In genomic region chr18:63936932-63937393, GRCh38 we compare ENCODE assay signal across 11 cellular contexts. TPM values are rescaled to one million over a fixed set of nuclear protein-coding genes. Genes with fewer than 3 reads are reported as not detected.
DNase-seq lines count a peak whose midpoint lies in the region; ATAC-seq and TF ChIP-seq lines count a peak whose summit lies in the region.
"Had no signal": no experiment of that assay in that cellular context is flagged by ENCODE, and none has a peak within 500 bp of the region (broad histone marks: within the 10 kb centered on the region; RNA-seq: fewer than 3 reads in every experiment).

No MANE protein-coding gene starts in this region.

- no peak overlapping the region for H3K14ac ChIP-seq in H9 (ENCODE audit: insufficient read depth, low read length)

- no peak overlapping the region for H2AFZ ChIP-seq in H9 (ENCODE audit: low read length)

- peak overlapping the region; percentile 62 for H3K4me3 ChIP-seq in CD8-positive, alpha-beta memory T cell (ENCODE audit: low read length)
- H3K4me3 ChIP-seq in RWPE2 (ENCODE audit: severe bottlenecking), result peak overlapping the region; percentile 39
- H3K4me3 ChIP-seq in mucosa of stomach (ENCODE audit: low read length), result no peak overlapping the region
- H3K4me3 ChIP-seq in CD4-positive, alpha-beta memory T cell (ENCODE audit: low read length in 2 of 2), result peak overlapping the region in 1 of 2 donors; percentile 55

- no peak overlapping the region for H2BK120ac ChIP-seq in H9 (ENCODE audit: low read depth, low read length, poor library complexity, severe bottlenecking)

- H3K4ac ChIP-seq in H9 (ENCODE audit: low read depth, low read length), result no peak overlapping the region

- no CpG with 5 or more reads among the region's 19 CpGs for WGBS in H9 (ENCODE audit: extremely low coverage, insufficient read length, low lambda C conversion rate)

- no peak overlapping the region for H3K27ac Mint-ChIP-seq in CD8-positive, alpha-beta memory T cell
- H3K27ac Mint-ChIP-seq in H9, result no peak overlapping the region
- no peak overlapping the region for H3K27ac Mint-ChIP-seq in CD4-positive, alpha-beta memory T cell
- no peak overlapping the region for H3K27ac Mint-ChIP-seq in activated CD8-positive, alpha-beta T cell treated with anti-CD3 and anti-CD28 coated beads, Interleukin-2, amount 10 ng/mL, durations not matched to agents 7 days and 5 days
- H3K27ac Mint-ChIP-seq: activated T-cell treated with anti-CD3 and anti-CD28 coated beads, Interleukin-2, amount 50 U/mL, for 72 hours; naive B cell had no signal

- H3K36me3 ChIP-seq in CD8-positive, alpha-beta memory T cell (ENCODE audit: insufficient read depth, low read length), result no peaks in the 10 kb centered on the region
- H3K36me3 ChIP-seq in RWPE2 (ENCODE audit: low read depth) (no peaks in the 10 kb centered on the region), mucosa of stomach (ENCODE audit: control insufficient read depth, insufficient read depth, low read length) (no peaks in the 10 kb centered on the region)
- no peaks in the 10 kb centered on the region for H3K36me3 ChIP-seq in CD4-positive, alpha-beta memory T cell (ENCODE audit: insufficient read depth, low read length)

- DNase-seq in CD8-positive, alpha-beta memory T cell, result no peak
- no peak for DNase-seq in H9
- DNase-seq in RWPE2 (ENCODE audit: low spot score), result no peak
- no peak for DNase-seq in A172 (ENCODE audit: low spot score)
- no peak for DNase-seq in CD4-positive, alpha-beta memory T cell
- DNase-seq in activated CD8-positive, alpha-beta T cell treated with anti-CD3 and anti-CD28 coated beads, Interleukin-2, amount 10 ng/mL, durations not matched to agents 7 days and 5 days, result no peak
- DNase-seq in foreskin melanocyte, result no peak
- DNase-seq: NCI-H1694 treated with DMSO at 0.1 percent for 48 hours had no signal

- no peak overlapping the region for H3K23ac ChIP-seq in H9 (ENCODE audit: insufficient read length, low read depth, low read length)

- no peaks in the 10 kb centered on the region for H3K9me3 ChIP-seq in CD8-positive, alpha-beta memory T cell (ENCODE audit: low read length)
- no peaks in the 10 kb centered on the region for H3K9me3 ChIP-seq in H9 (ENCODE audit: control insufficient read depth, low read depth, low read length)
- no peaks in the 10 kb centered on the region for H3K9me3 ChIP-seq in RWPE2 (ENCODE audit: severe bottlenecking)
- H3K9me3 ChIP-seq in mucosa of stomach (ENCODE audit: control insufficient read depth, low read length), result no peaks in the 10 kb centered on the region
- no peaks in the 10 kb centered on the region for H3K9me3 ChIP-seq in CD4-positive, alpha-beta memory T cell (ENCODE audit: control insufficient read depth in 1 of 2, low read length in 2 of 2)

- H4K8ac ChIP-seq in H9 (replicated peaks; ENCODE audit: insufficient read length, low read depth, low read length), result no peak overlapping the region

- peak overlapping the region; percentile 52 for H3K4me2 ChIP-seq in H9 (ENCODE audit: insufficient read depth, insufficient read length, low read length)

- no peak overlapping the region for H3K56ac ChIP-seq in H9 (ENCODE audit: insufficient read length, low read depth, low read length)

- POLR2A ChIA-PET in CD8-positive, alpha-beta memory T cell (lab: Charles Lee), result interaction anchor here (0.8 kb wide), 1 partner anchor 34 kb away, joined by 3 read pairs; no protein-coding TSS in a partner anchor
- POLR2A ChIA-PET in CD4-positive, alpha-beta memory T cell (lab: Charles Lee; ENCODE audit: partially characterized antibody), result interaction anchor here (0.9 to 1.3 kb wide), 2 partner anchors 34 to 38 kb away, joined by 3 to 5 read pairs; no protein-coding TSS in a partner anchor
- POLR2A ChIA-PET in activated CD8-positive, alpha-beta T cell treated with anti-CD3 and anti-CD28 coated beads, Interleukin-2, amount 10 ng/mL, durations not matched to agents 7 days and 5 days (lab: Charles Lee), result no interaction called here

- TF ChIP-seq CTCF in H9 (conservative IDR thresholded peaks at IDR 0.05) (no peak), RWPE2 (IDR thresholded peaks at IDR 0.05; ENCODE audit: poor library complexity, severe bottlenecking) (no peak)

- no peaks in the 10 kb centered on the region for H3K9me3 Mint-ChIP-seq in CD8-positive, alpha-beta memory T cell
- no peaks in the 10 kb centered on the region for H3K9me3 Mint-ChIP-seq in H9
- no peaks in the 10 kb centered on the region for H3K9me3 Mint-ChIP-seq in CD4-positive, alpha-beta memory T cell
- no peaks in the 10 kb centered on the region for H3K9me3 Mint-ChIP-seq in activated CD8-positive, alpha-beta T cell treated with anti-CD3 and anti-CD28 coated beads, Interleukin-2, amount 10 ng/mL, durations not matched to agents 7 days and 5 days (ENCODE audit: insufficient read depth)
- H3K9me3 Mint-ChIP-seq: activated T-cell treated with anti-CD3 and anti-CD28 coated beads, Interleukin-2, amount 50 U/mL, for 72 hours had no signal

- no peaks in the 10 kb centered on the region for H3K79me2 ChIP-seq in H9 (ENCODE audit: insufficient read depth, low read length)

- H3K23me2 ChIP-seq in H9 (ENCODE audit: insufficient read length, low read depth, low read length, poor library complexity, severe bottlenecking), result no peaks in the 10 kb centered on the region

- H2AK5ac ChIP-seq in H9 (ENCODE audit: insufficient read length, low read length), result no peak overlapping the region

- no peak overlapping the region for H2BK5ac ChIP-seq in H9 (ENCODE audit: insufficient read length, low read length)

- no peak overlapping the region for H3K9ac ChIP-seq in H9 (ENCODE audit: extremely low read depth, insufficient read length, low read length)
- peak overlapping the region; percentile 70 for H3K9ac ChIP-seq in mucosa of stomach (ENCODE audit: low read length)

- no peaks in the 10 kb centered on the region for H3K36me3 Mint-ChIP-seq in CD8-positive, alpha-beta memory T cell
- H3K36me3 Mint-ChIP-seq in H9 (ENCODE audit: insufficient read depth in 1 of 3, low read depth in 3 of 3), result no peaks in the 10 kb centered on the region
- no peaks in the 10 kb centered on the region for H3K36me3 Mint-ChIP-seq in CD4-positive, alpha-beta memory T cell
- no peaks in the 10 kb centered on the region for H3K36me3 Mint-ChIP-seq in activated CD8-positive, alpha-beta T cell treated with anti-CD3 and anti-CD28 coated beads, Interleukin-2, amount 10 ng/mL, durations not matched to agents 7 days and 5 days (ENCODE audit: low read depth)
- H3K36me3 Mint-ChIP-seq: naive B cell had no signal

- H3K27ac ChIP-seq in CD8-positive, alpha-beta memory T cell (ENCODE audit: low read depth, low read length), result no peak overlapping the region
- no peak overlapping the region for H3K27ac ChIP-seq in H9 (ENCODE audit: insufficient read length, low read depth, low read length)
- no peak overlapping the region for H3K27ac ChIP-seq in RWPE2 (ENCODE audit: poor library complexity, severe bottlenecking)
- H3K27ac ChIP-seq in CD4-positive, alpha-beta memory T cell (ENCODE audit: low read depth, low read length), result no peak overlapping the region

- H3K4me3 Mint-ChIP-seq in CD8-positive, alpha-beta memory T cell, result peak overlapping the region in 2 of 7 donors; percentile 76 to 79
- no peak overlapping the region for H3K4me3 Mint-ChIP-seq in H9
- peak overlapping the region in 2 of 8 donors; percentile 72 to 83 for H3K4me3 Mint-ChIP-seq in CD4-positive, alpha-beta memory T cell
- no peak overlapping the region for H3K4me3 Mint-ChIP-seq in activated CD8-positive, alpha-beta T cell treated with anti-CD3 and anti-CD28 coated beads, Interleukin-2, amount 10 ng/mL, durations not matched to agents 7 days and 5 days

- H4K91ac ChIP-seq in H9 (ENCODE audit: insufficient read length, low read depth, low read length), result no peak overlapping the region

- H3K27me3 ChIP-seq in CD8-positive, alpha-beta memory T cell (ENCODE audit: insufficient read depth, low read length, poor library complexity, severe bottlenecking), result peaks cover 7% of the 10 kb centered on the region
- H3K27me3 ChIP-seq in H9 (ENCODE audit: insufficient read depth, low read length) (no peaks in the 10 kb centered on the region; the same call in 1 of the 2 replicates), RWPE2 (ENCODE audit: insufficient read depth, poor library complexity, severe bottlenecking) (no peaks in the 10 kb centered on the region), mucosa of stomach (ENCODE audit: control insufficient read depth, insufficient read depth, low read length) (peaks cover 13% of the 10 kb centered on the region)
- H3K27me3 ChIP-seq in CD4-positive, alpha-beta memory T cell (ENCODE audit: insufficient read depth, low read length), result peaks cover 5% of the 10 kb centered on the region

- intact Hi-C loops in CD4-positive, alpha-beta memory T cell (cut with micrococcal nuclease), result loop anchor here (1.0 to 5.0 kb wide), 3 partner anchors 113 to 920 kb away; no protein-coding TSS in a partner anchor

- no peak overlapping the region for H2BK12ac ChIP-seq in H9 (ENCODE audit: insufficient read length, low read depth, low read length)

- H3K79me1 ChIP-seq in H9 (ENCODE audit: insufficient read depth, low read depth, low read length, poor library complexity, severe bottlenecking), result no peaks in the 10 kb centered on the region

- peaks cover 4 to 5% (median 5%) of the 10 kb centered on the region in 3 donors for H3K4me1 Mint-ChIP-seq in CD8-positive, alpha-beta memory T cell
- H3K4me1 Mint-ChIP-seq in H9, result no peaks in the 10 kb centered on the region
- H3K4me1 Mint-ChIP-seq in CD4-positive, alpha-beta memory T cell, result peaks cover 0 to 5% (median 2%) of the 10 kb centered on the region in 4 donors
- peaks cover 5% of the 10 kb centered on the region for H3K4me1 Mint-ChIP-seq in activated CD8-positive, alpha-beta T cell treated with anti-CD3 and anti-CD28 coated beads, Interleukin-2, amount 10 ng/mL, durations not matched to agents 7 days and 5 days (ENCODE audit: low read depth)

- H3K4me1 ChIP-seq in CD8-positive, alpha-beta memory T cell (ENCODE audit: insufficient read depth, low read length), result peaks cover 6% of the 10 kb centered on the region
- H3K4me1 ChIP-seq in H9 (ENCODE audit: insufficient read depth, low read length), result no peaks in the 10 kb centered on the region
- no peaks in the 10 kb centered on the region for H3K4me1 ChIP-seq in RWPE2 (ENCODE audit: insufficient read depth, poor library complexity, severe bottlenecking)
- H3K4me1 ChIP-seq in mucosa of stomach (ENCODE audit: control insufficient read depth, insufficient read depth, low read length), result peaks cover 9% of the 10 kb centered on the region
- H3K4me1 ChIP-seq in CD4-positive, alpha-beta memory T cell (ENCODE audit: insufficient read depth, low read length), result peaks cover 14% of the 10 kb centered on the region

- H2BK20ac ChIP-seq in H9 (ENCODE audit: low read depth, low read length, poor library complexity, severe bottlenecking), result no peak overlapping the region

- ATAC-seq in RWPE2 (ENCODE audit: low read depth), result no peak
- no peak for ATAC-seq in activated CD8-positive, alpha-beta T cell treated with anti-CD3 and anti-CD28 coated beads, Interleukin-2, amount 10 ng/mL, durations not matched to agents 7 days and 5 days

- H3T11ph ChIP-seq in H9 (ENCODE audit: low read length), result no peak overlapping the region

- H4K5ac ChIP-seq in H9 (ENCODE audit: insufficient read length, low read depth, low read length), result no peak overlapping the region

- peaks cover 4 to 14% of the 10 kb centered on the region in 2 donors for H3K27me3 Mint-ChIP-seq in CD8-positive, alpha-beta memory T cell
- peaks cover 26% of the 10 kb centered on the region for H3K27me3 Mint-ChIP-seq in H9 (ENCODE audit: low read depth)
- H3K27me3 Mint-ChIP-seq in CD4-positive, alpha-beta memory T cell, result peaks cover 7 to 8% of the 10 kb centered on the region in 2 donors
- H3K27me3 Mint-ChIP-seq in activated CD8-positive, alpha-beta T cell treated with anti-CD3 and anti-CD28 coated beads, Interleukin-2, amount 10 ng/mL, durations not matched to agents 7 days and 5 days (ENCODE audit: low read depth), result peaks cover 23% of the 10 kb centered on the region

- H3K18ac ChIP-seq in H9 (ENCODE audit: insufficient read length, low read depth, low read length), result no peak overlapping the region

- H4K20me1 ChIP-seq in H9 (ENCODE audit: control insufficient read depth, insufficient read depth, insufficient read length), result no peaks in the 10 kb centered on the region

- CTCF ChIA-PET in CD8-positive, alpha-beta memory T cell (lab: Charles Lee), result interaction anchor here (0.8 to 2.8 kb wide), 6 partner anchors 9 to 426 kb away, joined by 3 to 22 read pairs (median 4); partner anchors contain the start of genes HMSD and SERPINB8
- CTCF ChIA-PET in CD4-positive, alpha-beta memory T cell (lab: Charles Lee; ENCODE audit: partially characterized antibody), result interaction anchor here (1.0 to 6.0 kb wide), 14 partner anchors 9 to 422 kb away, joined by 3 to 67 read pairs (median 9); partner anchors contain the start of gene HMSD
- CTCF ChIA-PET in activated CD8-positive, alpha-beta T cell treated with anti-CD3 and anti-CD28 coated beads, Interleukin-2, amount 10 ng/mL, durations not matched to agents 7 days and 5 days (lab: Charles Lee), result interaction anchor here (0.6 to 4.1 kb wide), 16 partner anchors 12 to 431 kb away, joined by 3 to 28 read pairs (median 4); partner anchors contain the start of gene HMSD

- no peak overlapping the region for H2BK15ac ChIP-seq in H9 (ENCODE audit: low read depth, low read length)

RNA-seq across cellular contexts. Expression of gene HMSD, which starts 12.1 kb away (rescaled TPM):
- total RNA-seq in CD8-positive, alpha-beta memory T cell, result 10 to 100 TPM in 1 of 2 experiments, 1 to 10 TPM in 1; 9.8 to 11.4 TPM
- polyA plus RNA-seq in CD8-positive, alpha-beta memory T cell, result not detected
- total RNA-seq in H9 (2021), result 3.9 and 6.6 TPM in 2 replicates
- 0.12 TPM in 1 of 2 replicates, not detected in the other for total RNA-seq in A172 (2014; rRNA removed; shearing (Covaris generic))
- total RNA-seq in CD4-positive, alpha-beta memory T cell, result 1 to 10 TPM; 1.8 to 2.2 TPM
- polyA plus RNA-seq in CD4-positive, alpha-beta memory T cell, result not detected
- total RNA-seq in activated CD8-positive, alpha-beta T cell treated with anti-CD3 and anti-CD28 coated beads, Interleukin-2, amount 10 ng/mL, durations not matched to agents 7 days and 5 days, result under 1 TPM in 1 of 2 experiments, not detected in 1; 0.26 TPM

RNA-seq across cellular contexts. Expression of gene SERPINB10, which starts 29.2 kb away (rescaled TPM):
- not detected for total RNA-seq in CD8-positive, alpha-beta memory T cell
- not detected for polyA plus RNA-seq in CD8-positive, alpha-beta memory T cell
- total RNA-seq in H9 (2021), result not detected in 2 replicates
- total RNA-seq in A172 (2014; rRNA removed; shearing (Covaris generic)), result not detected in 2 replicates
- not detected for total RNA-seq in CD4-positive, alpha-beta memory T cell
- not detected for polyA plus RNA-seq in CD4-positive, alpha-beta memory T cell
- not detected for total RNA-seq in activated CD8-positive, alpha-beta T cell treated with anti-CD3 and anti-CD28 coated beads, Interleukin-2, amount 10 ng/mL, durations not matched to agents 7 days and 5 days

RNA-seq across cellular contexts. Expression of gene SERPINB8, which starts 32.9 kb away (rescaled TPM):
- total RNA-seq in CD8-positive, alpha-beta memory T cell, result 10 to 100 TPM; 16.8 to 17.9 TPM
- polyA plus RNA-seq in CD8-positive, alpha-beta memory T cell, result 14.9 TPM
- 2.1 and 2.9 TPM in 2 replicates for total RNA-seq in H9 (2021)
- total RNA-seq in A172 (2014; rRNA removed; shearing (Covaris generic)), result 3.3 and 10.9 TPM in 2 replicates
- 10 to 100 TPM; 13.8 to 16.3 TPM for total RNA-seq in CD4-positive, alpha-beta memory T cell
- polyA plus RNA-seq in CD4-positive, alpha-beta memory T cell, result 10 to 100 TPM; 14.2 to 16.3 TPM
- 1 to 10 TPM; 2.7 to 3.4 TPM for total RNA-seq in activated CD8-positive, alpha-beta T cell treated with anti-CD3 and anti-CD28 coated beads, Interleukin-2, amount 10 ng/mL, durations not matched to agents 7 days and 5 days

RNA-seq across cellular contexts. Expression of gene SERPINB2, which starts 49.5 kb away (rescaled TPM):
- 1 to 10 TPM; 1.2 to 1.7 TPM for total RNA-seq in CD8-positive, alpha-beta memory T cell
- not detected for polyA plus RNA-seq in CD8-positive, alpha-beta memory T cell
- total RNA-seq in H9 (2021), result not detected in 2 replicates
- total RNA-seq in A172 (2014; rRNA removed; shearing (Covaris generic)), result not detected in 2 replicates
- 1 to 10 TPM; 1.2 to 1.7 TPM for total RNA-seq in CD4-positive, alpha-beta memory T cell
- not detected for polyA plus RNA-seq in CD4-positive, alpha-beta memory T cell
- not detected for total RNA-seq in activated CD8-positive, alpha-beta T cell treated with anti-CD3 and anti-CD28 coated beads, Interleukin-2, amount 10 ng/mL, durations not matched to agents 7 days and 5 days
- total RNA-seq: activated T-cell treated with anti-CD3 and anti-CD28 coated beads, Interleukin-2, amount 50 U/mL, for 72 hours had no signal
